1 cellular context compared by ENCODE assay signal in the genomic region with DNA sequence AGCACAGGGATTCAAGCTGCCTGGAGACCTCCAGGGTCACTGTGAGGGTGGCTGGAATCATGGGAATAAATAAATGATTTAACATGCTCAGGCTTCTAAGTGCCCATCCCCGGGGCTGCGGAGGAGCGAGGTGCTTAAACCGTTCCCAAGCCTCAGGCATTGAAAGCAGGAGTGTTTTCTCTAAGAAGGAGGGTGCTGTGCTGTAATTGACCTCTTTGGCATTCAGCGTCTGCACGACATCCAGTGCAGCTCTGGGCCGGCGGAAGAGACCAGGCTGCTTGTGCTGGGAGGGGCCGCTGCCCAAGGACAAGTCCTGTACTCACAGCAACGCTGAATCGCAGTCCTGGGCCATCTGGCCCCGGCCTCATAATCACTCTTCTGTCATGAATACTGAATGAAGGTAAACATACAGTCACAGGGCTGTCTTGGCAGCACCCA.
TF ChIP-seq lines count a peak whose summit lies in the region.

No MANE protein-coding gene starts in this region.

TF ChIP-seq in HepG2, 621 proteins besides CTCF, POLR2A, EP300 and RAD21 (continued from another document):
- TF ChIP-seq, protein P1, sequence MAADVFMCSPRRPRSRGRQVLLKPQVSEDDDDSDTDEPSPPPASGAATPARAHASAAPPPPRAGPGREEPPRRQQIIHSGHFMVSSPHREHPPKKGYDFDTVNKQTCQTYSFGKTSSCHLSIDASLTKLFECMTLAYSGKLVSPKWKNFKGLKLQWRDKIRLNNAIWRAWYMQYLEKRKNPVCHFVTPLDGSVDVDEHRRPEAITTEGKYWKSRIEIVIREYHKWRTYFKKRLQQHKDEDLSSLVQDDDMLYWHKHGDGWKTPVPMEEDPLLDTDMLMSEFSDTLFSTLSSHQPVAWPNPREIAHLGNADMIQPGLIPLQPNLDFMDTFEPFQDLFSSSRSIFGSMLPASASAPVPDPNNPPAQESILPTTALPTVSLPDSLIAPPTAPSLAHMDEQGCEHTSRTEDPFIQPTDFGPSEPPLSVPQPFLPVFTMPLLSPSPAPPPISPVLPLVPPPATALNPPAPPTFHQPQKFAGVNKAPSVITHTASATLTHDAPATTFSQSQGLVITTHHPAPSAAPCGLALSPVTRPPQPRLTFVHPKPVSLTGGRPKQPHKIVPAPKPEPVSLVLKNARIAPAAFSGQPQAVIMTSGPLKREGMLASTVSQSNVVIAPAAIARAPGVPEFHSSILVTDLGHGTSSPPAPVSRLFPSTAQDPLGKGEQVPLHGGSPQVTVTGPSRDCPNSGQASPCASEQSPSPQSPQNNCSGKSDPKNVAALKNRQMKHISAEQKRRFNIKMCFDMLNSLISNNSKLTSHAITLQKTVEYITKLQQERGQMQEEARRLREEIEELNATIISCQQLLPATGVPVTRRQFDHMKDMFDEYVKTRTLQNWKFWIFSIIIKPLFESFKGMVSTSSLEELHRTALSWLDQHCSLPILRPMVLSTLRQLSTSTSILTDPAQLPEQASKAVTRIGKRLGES (CRISPR knock-in tag; IDR thresholded peaks at IDR 0.05; ENCODE audit: borderline replicate concordance), result no peak
- TF ChIP-seq ZFP37 (CRISPR knock-in tag; IDR thresholded peaks at IDR 0.05; ENCODE audit: borderline replicate concordance), result no peak
- TF ChIP-seq, protein P2, sequence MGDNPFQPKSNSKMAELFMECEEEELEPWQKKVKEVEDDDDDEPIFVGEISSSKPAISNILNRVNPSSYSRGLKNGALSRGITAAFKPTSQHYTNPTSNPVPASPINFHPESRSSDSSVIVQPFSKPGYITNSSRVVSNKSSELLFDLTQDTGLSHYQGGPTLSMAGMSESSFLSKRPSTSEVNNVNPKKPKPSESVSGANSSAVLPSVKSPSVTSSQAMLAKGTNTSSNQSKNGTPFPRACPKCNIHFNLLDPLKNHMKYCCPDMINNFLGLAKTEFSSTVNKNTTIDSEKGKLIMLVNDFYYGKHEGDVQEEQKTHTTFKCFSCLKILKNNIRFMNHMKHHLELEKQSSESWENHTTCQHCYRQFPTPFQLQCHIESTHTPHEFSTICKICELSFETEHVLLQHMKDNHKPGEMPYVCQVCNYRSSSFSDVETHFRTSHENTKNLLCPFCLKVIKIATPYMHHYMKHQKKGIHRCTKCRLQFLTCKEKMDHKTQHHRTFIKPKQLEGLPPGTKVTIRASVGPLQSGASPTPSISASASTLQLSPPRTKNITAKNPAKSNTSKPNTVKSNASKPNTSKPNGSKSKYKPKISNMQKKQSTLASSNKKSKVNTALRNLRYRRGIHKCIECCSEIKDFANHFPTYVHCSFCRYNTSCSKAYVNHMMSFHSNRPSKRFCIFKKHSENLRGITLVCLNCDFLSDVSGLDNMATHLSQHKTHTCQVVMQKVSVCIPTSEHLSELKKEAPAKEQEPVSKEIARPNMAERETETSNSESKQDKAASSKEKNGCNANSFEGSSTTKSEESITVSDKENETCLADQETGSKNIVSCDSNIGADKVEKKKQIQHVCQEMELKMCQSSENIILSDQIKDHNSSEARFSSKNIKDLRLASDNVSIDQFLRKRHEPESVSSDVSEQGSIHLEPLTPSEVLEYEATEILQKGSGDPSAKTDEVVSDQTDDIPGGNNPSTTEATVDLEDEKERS (CRISPR knock-in tag; IDR thresholded peaks at IDR 0.05), result no peak
- TF ChIP-seq, protein P3, sequence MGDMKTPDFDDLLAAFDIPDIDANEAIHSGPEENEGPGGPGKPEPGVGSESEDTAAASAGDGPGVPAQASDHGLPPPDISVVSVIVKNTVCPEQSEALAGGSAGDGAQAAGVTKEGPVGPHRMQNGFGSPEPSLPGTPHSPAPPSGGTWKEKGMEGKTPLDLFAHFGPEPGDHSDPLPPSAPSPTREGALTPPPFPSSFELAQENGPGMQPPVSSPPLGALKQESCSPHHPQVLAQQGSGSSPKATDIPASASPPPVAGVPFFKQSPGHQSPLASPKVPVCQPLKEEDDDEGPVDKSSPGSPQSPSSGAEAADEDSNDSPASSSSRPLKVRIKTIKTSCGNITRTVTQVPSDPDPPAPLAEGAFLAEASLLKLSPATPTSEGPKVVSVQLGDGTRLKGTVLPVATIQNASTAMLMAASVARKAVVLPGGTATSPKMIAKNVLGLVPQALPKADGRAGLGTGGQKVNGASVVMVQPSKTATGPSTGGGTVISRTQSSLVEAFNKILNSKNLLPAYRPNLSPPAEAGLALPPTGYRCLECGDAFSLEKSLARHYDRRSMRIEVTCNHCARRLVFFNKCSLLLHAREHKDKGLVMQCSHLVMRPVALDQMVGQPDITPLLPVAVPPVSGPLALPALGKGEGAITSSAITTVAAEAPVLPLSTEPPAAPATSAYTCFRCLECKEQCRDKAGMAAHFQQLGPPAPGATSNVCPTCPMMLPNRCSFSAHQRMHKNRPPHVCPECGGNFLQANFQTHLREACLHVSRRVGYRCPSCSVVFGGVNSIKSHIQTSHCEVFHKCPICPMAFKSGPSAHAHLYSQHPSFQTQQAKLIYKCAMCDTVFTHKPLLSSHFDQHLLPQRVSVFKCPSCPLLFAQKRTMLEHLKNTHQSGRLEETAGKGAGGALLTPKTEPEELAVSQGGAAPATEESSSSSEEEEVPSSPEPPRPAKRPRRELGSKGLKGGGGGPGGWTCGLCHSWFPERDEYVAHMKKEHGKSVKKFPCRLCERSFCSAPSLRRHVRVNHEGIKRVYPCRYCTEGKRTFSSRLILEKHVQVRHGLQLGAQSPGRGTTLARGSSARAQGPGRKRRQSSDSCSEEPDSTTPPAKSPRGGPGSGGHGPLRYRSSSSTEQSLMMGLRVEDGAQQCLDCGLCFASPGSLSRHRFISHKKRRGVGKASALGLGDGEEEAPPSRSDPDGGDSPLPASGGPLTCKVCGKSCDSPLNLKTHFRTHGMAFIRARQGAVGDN (CRISPR knock-in tag; IDR thresholded peaks at IDR 0.05), result peak; percentile 71
- TF ChIP-seq ZBTB3 (CRISPR knock-in tag; IDR thresholded peaks at IDR 0.05; ENCODE audit: borderline replicate concordance, low read depth), result no peak
- TF ChIP-seq RCOR2 (CRISPR knock-in tag; IDR thresholded peaks at IDR 0.05), result no peak
